10 cellular contexts compared by ENCODE assay signal in the genomic region with DNA sequence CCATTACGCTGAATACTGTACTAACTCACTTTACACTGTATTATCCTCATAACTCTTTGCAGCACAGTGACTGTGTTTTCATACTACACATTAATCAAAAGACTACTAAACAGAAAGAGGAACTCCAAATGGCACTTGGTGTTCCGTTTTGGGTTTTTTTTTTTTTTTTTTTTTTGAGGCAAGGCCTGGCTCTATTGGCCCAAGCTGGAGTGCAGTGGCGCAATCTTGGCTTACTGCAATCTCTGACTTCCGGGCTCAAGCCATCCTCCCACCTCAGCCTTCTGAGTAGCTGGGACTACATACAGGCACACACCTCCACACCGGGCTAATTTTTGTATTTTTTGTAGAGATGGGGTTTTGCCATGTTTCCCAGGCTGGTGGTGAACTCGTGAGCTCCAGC. TPM values are rescaled to one million over a fixed set of nuclear protein-coding genes. Genes with fewer than 3 reads are reported as not detected.
DNase-seq lines count a peak whose midpoint lies in the region; ATAC-seq and TF ChIP-seq lines count a peak whose summit lies in the region.
"Had no signal": no experiment of that assay in that cellular context is flagged by ENCODE, and none has a peak within 500 bp of the region (broad histone marks: within the 10 kb centered on the region; RNA-seq: fewer than 3 reads in every experiment).

No MANE protein-coding gene starts in this region.

- H3K36me3 ChIP-seq in psoas muscle (ENCODE audit: insufficient read depth in 1 of 2, low read depth in 1 of 2): no peaks in the 10 kb centered on the region
- H3K36me3 ChIP-seq: SJSA1 had no signal

- peaks cover 12% of the 10 kb centered on the region for H3K4me1 Mint-ChIP-seq in activated T-helper 2 cell treated with anti-CD3 and anti-CD28 coated beads, Interferon-gamma antibody, Interleukin-2, Interleukin-4, amounts not matched to agents 10 μg/mL and 5 μg/mL and 100 μg/mL, durations not matched to agents 14 hours and 24 hours and 36 hours (ENCODE audit: low read depth)

- H3K36me3 Mint-ChIP-seq in activated T-helper 2 cell treated with anti-CD3 and anti-CD28 coated beads, Interferon-gamma antibody, Interleukin-2, Interleukin-4, amounts not matched to agents 10 μg/mL and 5 μg/mL and 100 μg/mL, durations not matched to agents 14 hours and 24 hours and 36 hours (ENCODE audit: low read depth): peaks cover 15% of the 10 kb centered on the region

- no peaks in the 10 kb centered on the region for H3K9me3 ChIP-seq in psoas muscle
- H3K9me3 ChIP-seq: SJSA1 had no signal

- peaks cover 45% of the 10 kb centered on the region for H3K4me1 ChIP-seq in psoas muscle
- H3K4me1 ChIP-seq: SJSA1 had no signal

- 72 to 80% (median 79%) methylated on average over 6 of the region's 6 CpGs for WGBS in psoas muscle, 3 donors

- no peak for TF ChIP-seq CTCF in psoas muscle (IDR thresholded peaks at IDR 0.05)

- peak; percentile 19 for DNase-seq in stimulated activated CD4-positive, alpha-beta T cell treated with anti-CD3 and anti-CD28 coated beads, Interleukin-1b, Interleukin-23, amount 100 ng/mL, for 48 hours
- DNase-seq in stimulated activated CD4-positive, alpha-beta T cell treated with anti-CD3 and anti-CD28 coated beads, Interleukin-4, amount 100 ng/mL, for 24 hours: no peak
- no peak for DNase-seq in activated T-helper 2 cell treated with anti-CD3 and anti-CD28 coated beads, Interferon-gamma antibody, Interleukin-2, Interleukin-4, amounts not matched to agents 10 μg/mL and 5 μg/mL and 100 μg/mL, durations not matched to agents 14 hours and 24 hours and 36 hours (ENCODE audit: low spot score)
- peak; percentile 52 to 72 for DNase-seq in psoas muscle
- no peak for DNase-seq in NCI-H69 (lab: John Stamatoyannopoulos, UW)
- DNase-seq in glomerular visceral epithelial cell (ENCODE audit: extremely low spot score): no peak
- DNase-seq in cerebellar nuclear complex (lab: John Stamatoyannopoulos, UW): no peak

- intact Hi-C loops in activated T-helper 2 cell treated with anti-CD3 and anti-CD28 coated beads, Interferon-gamma antibody, Interleukin-2, Interleukin-4, amounts not matched to agents 10 μg/mL and 5 μg/mL and 100 μg/mL, durations not matched to agents 14 hours and 24 hours and 36 hours (cut with micrococcal nuclease): no loop called here
- intact Hi-C loops in psoas muscle (cut with DNase I): loop anchor here in 1 of 2 donors (10.0 kb wide), 1 partner anchor 275 kb away; a partner anchor contains a TSS

- peaks cover 6% of the 10 kb centered on the region for H3K9me3 Mint-ChIP-seq in activated T-helper 2 cell treated with anti-CD3 and anti-CD28 coated beads, Interferon-gamma antibody, Interleukin-2, Interleukin-4, amounts not matched to agents 10 μg/mL and 5 μg/mL and 100 μg/mL, durations not matched to agents 14 hours and 24 hours and 36 hours

- H3K27me3 ChIP-seq in psoas muscle (ENCODE audit: insufficient read depth in 3 of 3, low read length in 2 of 3): no peaks in the 10 kb centered on the region
- H3K27me3 ChIP-seq: SJSA1 had no signal

- no peak overlapping the region for H3K27ac Mint-ChIP-seq in activated T-helper 2 cell treated with anti-CD3 and anti-CD28 coated beads, Interferon-gamma antibody, Interleukin-2, Interleukin-4, amounts not matched to agents 10 μg/mL and 5 μg/mL and 100 μg/mL, durations not matched to agents 14 hours and 24 hours and 36 hours

- peak overlapping the region; percentile 23 for H3K4me3 ChIP-seq in psoas muscle
- H3K4me3 ChIP-seq: SJSA1 had no signal

- no peak overlapping the region for H3K27ac ChIP-seq in psoas muscle
- H3K27ac ChIP-seq: epithelial cell of prostate, SJSA1 had no signal

- peak overlapping the region; percentile 39 for H3K4me3 Mint-ChIP-seq in activated T-helper 2 cell treated with anti-CD3 and anti-CD28 coated beads, Interferon-gamma antibody, Interleukin-2, Interleukin-4, amounts not matched to agents 10 μg/mL and 5 μg/mL and 100 μg/mL, durations not matched to agents 14 hours and 24 hours and 36 hours (ENCODE audit: low read depth)

- no peaks in the 10 kb centered on the region for H3K27me3 Mint-ChIP-seq in activated T-helper 2 cell treated with anti-CD3 and anti-CD28 coated beads, Interferon-gamma antibody, Interleukin-2, Interleukin-4, amounts not matched to agents 10 μg/mL and 5 μg/mL and 100 μg/mL, durations not matched to agents 14 hours and 24 hours and 36 hours (ENCODE audit: low read depth)

- ATAC-seq in HG03159 (IDR thresholded peaks at IDR 0.05; ENCODE audit: unreplicated experiment): peak; percentile 96
- peak in 3 of 4 donors; percentile 42 to 52 (median 46) for ATAC-seq in psoas muscle

RNA-seq across cellular contexts. Expression of a gene that starts 10.7 kb away (rescaled TPM):
- 11.6 and 12.3 TPM in 2 replicates for total RNA-seq in activated T-helper 2 cell treated with anti-CD3 and anti-CD28 coated beads, Interferon-gamma antibody, Interleukin-2, Interleukin-4, amounts not matched to agents 10 μg/mL and 5 μg/mL and 100 μg/mL, durations not matched to agents 14 hours and 24 hours and 36 hours
- 10 to 100 TPM; 17.4 to 33.8 (median 21.2) TPM for total RNA-seq in psoas muscle
- polyA plus RNA-seq in psoas muscle: 10 to 100 TPM in 2 of 3 donors, 1 to 10 TPM in 1; 5.1 to 26.6 (median 12.0) TPM

Comparison
In these comparisons a context has a peak if more than half of its experiments do, and no peak if none do; other contexts are left out.
1. DNase-seq: peak in stimulated activated CD4-positive, alpha-beta T cell treated with anti-CD3 and anti-CD28 coated beads, Interleukin-1b, Interleukin-23, amount 100 ng/mL, for 48 hours (single experiment) and psoas muscle (2 of 2); none in stimulated activated CD4-positive, alpha-beta T cell treated with anti-CD3 and anti-CD28 coated beads, Interleukin-4, amount 100 ng/mL, for 24 hours (single experiment), activated T-helper 2 cell treated with anti-CD3 and anti-CD28 coated beads, Interferon-gamma antibody, Interleukin-2, Interleukin-4, amounts not matched to agents 10 μg/mL and 5 μg/mL and 100 μg/mL, durations not matched to agents 14 hours and 24 hours and 36 hours (single experiment), NCI-H69 (single experiment), glomerular visceral epithelial cell (single experiment) and cerebellar nuclear complex (0 of 2).